ENCODE assay signal across 20 cellular contexts in genomic region chrX:71783569-71784347, GRCh38. TPM values are rescaled to one million over a fixed set of nuclear protein-coding genes. Genes with fewer than 3 reads are reported as not detected.
A peak's percentile ranks its signal among the peaks of the same experiment; 100 is the strongest.
DNase-seq lines count a peak whose midpoint lies in the region; ATAC-seq, FAIRE-seq and TF ChIP-seq lines count a peak whose summit lies in the region.
"Not testable (repeated sequence)": the region's sequence is repeated elsewhere in the genome, so short reads cannot be mapped to it uniquely, and the experiment has no call there.
"Had no signal": no experiment of that assay in that cellular context is flagged by ENCODE, and none has a peak within 500 bp of the region (broad histone marks: within the 10 kb centered on the region; RNA-seq: fewer than 3 reads in every experiment).

No MANE protein-coding gene starts in this region.

- not testable (repeated sequence) for H3K27me3 Mint-ChIP-seq in CD4-positive, alpha-beta T cell; T-cell; central memory CD8-positive, alpha-beta T cell; naive B cell

- peak; percentile 83 for FAIRE-seq in GM19239 (lab: Jason Lieb, UNC)

- not testable (repeated sequence) for H3K36me3 Mint-ChIP-seq in CD4-positive, alpha-beta T cell (ENCODE audit: low read depth); T-cell; central memory CD8-positive, alpha-beta T cell (ENCODE audit: insufficient read depth); naive B cell

- H3K9me3 Mint-ChIP-seq in CD4-positive, alpha-beta T cell; T-cell; central memory CD8-positive, alpha-beta T cell; naive B cell: not testable (repeated sequence)

- not testable (repeated sequence) for H3K9me3 ChIP-seq in CD4-positive, alpha-beta T cell (ENCODE audit: control insufficient read depth, low read length)

- not testable (repeated sequence) for DNase-seq in CD4-positive, alpha-beta T cell; GM19239 (ENCODE audit: insufficient read length, low spot score); T-cell; central memory CD8-positive, alpha-beta T cell (ENCODE audit: low spot score in 2 of 2); naive B cell

- not testable (repeated sequence) for H3K4me3 Mint-ChIP-seq in CD4-positive, alpha-beta T cell; T-cell; central memory CD8-positive, alpha-beta T cell; naive B cell

- not testable (repeated sequence) for H3K27ac Mint-ChIP-seq in CD4-positive, alpha-beta T cell; T-cell; central memory CD8-positive, alpha-beta T cell (ENCODE audit: low read depth); naive B cell

- H3K4me1 Mint-ChIP-seq in CD4-positive, alpha-beta T cell (ENCODE audit: low read depth); T-cell; central memory CD8-positive, alpha-beta T cell; naive B cell: not testable (repeated sequence)

- intact Hi-C loops in CD4-positive, alpha-beta T cell (cut with DNase I, micrococcal nuclease) = not testable (repeated sequence)

- POLR2A ChIA-PET in CD4-positive, alpha-beta T cell (lab: Charles Lee); T-cell (lab: Charles Lee): not testable (repeated sequence)

- TF ChIP-seq CTCF in CD4-positive, alpha-beta T cell (IDR thresholded peaks at IDR 0.05) = not testable (repeated sequence)

- H3K27me3 ChIP-seq in CD4-positive, alpha-beta T cell (ENCODE audit: control insufficient read depth, insufficient read depth, low read length) = not testable (repeated sequence)

- H3K27ac ChIP-seq in CD4-positive, alpha-beta T cell (ENCODE audit: low read depth, low read length) = not testable (repeated sequence)

- CTCF ChIA-PET in CD4-positive, alpha-beta T cell (lab: Charles Lee); T-cell (lab: Charles Lee): not testable (repeated sequence)

- peak; percentile 15 for ATAC-seq in CD4-positive, alpha-beta T cell (ENCODE audit: poor library complexity)
- ATAC-seq in GM21515 (IDR thresholded peaks at IDR 0.05; ENCODE audit: unreplicated experiment) (peak; percentile 49), HG02798 (IDR thresholded peaks at IDR 0.05; ENCODE audit: poor library complexity, unreplicated experiment) (peak; percentile 46), HG03097 (IDR thresholded peaks at IDR 0.05; ENCODE audit: low FRiP score, unreplicated experiment) (peak; percentile 53), T-cell (replicated peaks in 1 of 4) (peak; percentile 8 to 36 (median 21)), naive B cell (ENCODE audit: low read depth in 2 of 2) (peak; percentile 11 to 51)
- ATAC-seq in central memory CD8-positive, alpha-beta T cell (replicated peaks; ENCODE audit: extremely low read depth, poor library complexity, severe bottlenecking) = peak; percentile 17

RNA-seq across cellular contexts. Expression of gene CXorf49B, which starts 20.6 kb away (rescaled TPM):
- not detected for total RNA-seq in CD4-positive, alpha-beta T cell
- total RNA-seq in T-cell = not detected
- polyA plus RNA-seq in naive B cell (ENCODE audit: low read depth in 6 of 6) = not detected
- total RNA-seq: A172; activated CD4-positive, alpha-beta T cell treated with anti-CD3 and anti-CD28 coated beads, Interleukin-2, amount 10 ng/mL, durations not matched to agents 24 days and 14 days; activated T-helper 1 cell treated with anti-CD3 and anti-CD28 coated beads, Interleukin-12 subunit alpha, Interleukin-12 subunit beta, Interleukin-2, Interleukin-4 antibody, amounts not matched to agents 30 ng/mL and 10 ng/mL and 1 ng/mL, durations not matched to agents 14 hours and 24 hours and 36 hours; CD8-positive, alpha-beta memory T cell; endodermal cell; esophagus muscularis mucosa; hepatocyte; naive thymus-derived CD4-positive, alpha-beta T cell; OCI-LY7; omental fat pad; subcutaneous adipose tissue had no signal
- polyA plus RNA-seq: CD8-positive, alpha-beta memory T cell; naive thymus-derived CD4-positive, alpha-beta T cell; small intestine had no signal
